Comparison of ENCODE assay signal across 8 cellular contexts in genomic region chr2:131831450-131832208, GRCh38.
DNase-seq lines count a peak whose midpoint lies in the region; ATAC-seq, FAIRE-seq and TF ChIP-seq lines count a peak whose summit lies in the region.
"Not testable (repeated sequence)": the region's sequence is repeated elsewhere in the genome, so short reads cannot be mapped to it uniquely, and the experiment has no call there.

No MANE protein-coding gene starts in this region.

- not testable (repeated sequence) for H3K36me3 ChIP-seq in DOHH2 (ENCODE audit: control insufficient read depth, low read length); OCI-LY1 (ENCODE audit: insufficient read depth, low read length); endodermal cell (ENCODE audit: control insufficient read depth, insufficient read depth, low read length); HepG2 (replicated peaks in 1 of 2; ENCODE audit: control insufficient read depth in 1 of 2, insufficient read depth in 2 of 2, low read length in 2 of 2)

- CTCF ChIA-PET in activated CD8-positive, alpha-beta T cell treated with anti-CD3 and anti-CD28 coated beads for 36 hours (lab: Charles Lee) = not testable (repeated sequence)
- CTCF ChIA-PET in HepG2 (lab: Yijun Ruan, JAX; ENCODE audit: low intra/inter-chr PET ratio, low total read pairs) = interaction anchor here (0.8 kb wide), 1 partner anchor 30 kb away, joined by 3 read pairs; no protein-coding TSS in a partner anchor

- H3K36me3 Mint-ChIP-seq in activated CD8-positive, alpha-beta T cell treated with anti-CD3 and anti-CD28 coated beads for 36 hours (ENCODE audit: low read depth); endodermal cell (ENCODE audit: low read depth): not testable (repeated sequence)

- H3K27me3 Mint-ChIP-seq in activated CD8-positive, alpha-beta T cell treated with anti-CD3 and anti-CD28 coated beads for 36 hours; endodermal cell (ENCODE audit: insufficient read depth): not testable (repeated sequence)

- in situ Hi-C loops in HepG2 (cut with HindIII; ENCODE audit: extremely low pct_ligation_motif_present, low pct_unique_long_range_greater_than_20kb) = not testable (repeated sequence)

- not testable (repeated sequence) for H3F3A ChIP-seq in DOHH2 (ENCODE audit: control insufficient read depth, insufficient read depth); OCI-LY1 (ENCODE audit: insufficient read depth, low read length)

- H3K79me2 ChIP-seq in DOHH2 (ENCODE audit: control insufficient read depth, low read length); OCI-LY1 (ENCODE audit: insufficient read depth, low read length); HepG2 (ENCODE audit: insufficient read depth, low read length): not testable (repeated sequence)

- TF ChIP-seq POLR2A in HepG2 (IDR thresholded peaks at IDR 0.05; ENCODE audit: insufficient read depth in 1 of 2, low read depth in 2 of 2, low read length in 2 of 2) = not testable (repeated sequence)

- POLR2A ChIA-PET in activated CD8-positive, alpha-beta T cell treated with anti-CD3 and anti-CD28 coated beads for 36 hours (lab: Charles Lee); HepG2 (lab: Yijun Ruan, JAX): not testable (repeated sequence)

- not testable (repeated sequence) for H3K27me3 ChIP-seq in DOHH2 (ENCODE audit: control insufficient read depth, low read length); OCI-LY1 (ENCODE audit: insufficient read depth, low read length); endodermal cell (ENCODE audit: control insufficient read depth, insufficient read depth, low read length, poor library complexity, severe bottlenecking); HepG2 (ENCODE audit: control insufficient read depth in 1 of 2, insufficient read depth in 2 of 2, low read length in 2 of 2)

- intact Hi-C loops in activated CD8-positive, alpha-beta T cell treated with anti-CD3 and anti-CD28 coated beads for 36 hours (cut with micrococcal nuclease); HepG2 (cut with micrococcal nuclease; ENCODE audit: unreplicated experiment): not testable (repeated sequence)

- H3K9me3 ChIP-seq in DOHH2 (ENCODE audit: control insufficient read depth, insufficient read depth, low read length); OCI-LY1 (ENCODE audit: low read length); endodermal cell (ENCODE audit: control insufficient read depth, low read length); HepG2 (ENCODE audit: low read length): not testable (repeated sequence)

- H3K27ac ChIP-seq in DOHH2 (ENCODE audit: low read depth, low read length); OCI-LY1 (ENCODE audit: low read depth, low read length, poor library complexity, severe bottlenecking); endodermal cell (ENCODE audit: low read depth, low read length); HepG2 (ENCODE audit: extremely low read length, insufficient read depth, low read length): not testable (repeated sequence)

- not testable (repeated sequence) for H3K9me3 Mint-ChIP-seq in activated CD8-positive, alpha-beta T cell treated with anti-CD3 and anti-CD28 coated beads for 36 hours; endodermal cell

- H3K4me2 ChIP-seq in DOHH2 (ENCODE audit: low read length) (peak overlapping the region; percentile 26; the same call in 1 of the 2 replicates), OCI-LY1 (ENCODE audit: low read length) (peak overlapping the region; percentile 83), HepG2 (ENCODE audit: low read depth, low read length) (peak overlapping the region; percentile 62)

- not testable (repeated sequence) for H3K4me3 ChIP-seq in DOHH2 (ENCODE audit: low read length); endodermal cell (ENCODE audit: low read length); HepG2 (replicated peaks in 1 of 3; ENCODE audit: insufficient read depth in 1 of 3, low read depth in 2 of 3, low read length in 3 of 3)
- peak overlapping the region; percentile 76 for H3K4me3 ChIP-seq in OCI-LY1 (ENCODE audit: low read depth, low read length, poor library complexity, severe bottlenecking)

- H4K20me1 ChIP-seq in DOHH2 (ENCODE audit: control insufficient read depth, insufficient read depth, low read depth, low read length); OCI-LY1 (ENCODE audit: insufficient read depth, low read length); HepG2 (ENCODE audit: insufficient read depth, low read length): not testable (repeated sequence)

- not testable (repeated sequence) for H3K4me1 ChIP-seq in DOHH2 (ENCODE audit: control insufficient read depth, low read length); endodermal cell (ENCODE audit: control insufficient read depth, insufficient read depth, low read length); HepG2 (ENCODE audit: insufficient read depth, low read length)
- peaks cover 15% of the 10 kb centered on the region for H3K4me1 ChIP-seq in OCI-LY1 (ENCODE audit: insufficient read depth, low read length, severe bottlenecking)

- peak overlapping the region; percentile 70 for H3K9ac ChIP-seq in OCI-LY1 (ENCODE audit: low read length)
- not testable (repeated sequence) for H3K9ac ChIP-seq in endodermal cell (ENCODE audit: extremely low read depth, low read length, poor library complexity, severe bottlenecking); HepG2 (ENCODE audit: insufficient read depth, low read depth, low read length)

- ATAC-seq in GM21526 (IDR thresholded peaks at IDR 0.05; ENCODE audit: low FRiP score, unreplicated experiment) (peak; percentile 71), HG03565 (IDR thresholded peaks at IDR 0.05; ENCODE audit: unreplicated experiment) (peak; percentile 75), HepG2 (peak; percentile 85)
- ATAC-seq in activated CD8-positive, alpha-beta T cell treated with anti-CD3 and anti-CD28 coated beads for 36 hours = peak; percentile 79

- H3K9me2 ChIP-seq in DOHH2 (replicated peaks; ENCODE audit: control insufficient read depth, low read length); OCI-LY1 (ENCODE audit: low read depth, low read length): not testable (repeated sequence)

- not testable (repeated sequence) for H3K4me1 Mint-ChIP-seq in activated CD8-positive, alpha-beta T cell treated with anti-CD3 and anti-CD28 coated beads for 36 hours (ENCODE audit: low read depth); endodermal cell

- peak; percentile 60 for TF ChIP-seq CTCF in DOHH2 (IDR thresholded peaks at IDR 0.05; ENCODE audit: low read depth, low read length, poor library complexity, severe bottlenecking)
- peak; percentile 76 for TF ChIP-seq CTCF in OCI-LY1 (IDR thresholded peaks at IDR 0.05; ENCODE audit: low read length)
- TF ChIP-seq CTCF in activated CD8-positive, alpha-beta T cell treated with anti-CD3 and anti-CD28 coated beads for 36 hours (IDR thresholded peaks at IDR 0.05) = peak; percentile 51
- TF ChIP-seq CTCF in endodermal cell (conservative IDR thresholded peaks at IDR 0.05) = peak; percentile 73
- peak; percentile 44 for TF ChIP-seq CTCF in HepG2 (CRISPR knock-in tag; IDR thresholded peaks at IDR 0.05)

- not testable (repeated sequence) for H3K27ac Mint-ChIP-seq in activated CD8-positive, alpha-beta T cell treated with anti-CD3 and anti-CD28 coated beads for 36 hours; endodermal cell

- DNase-seq in activated CD8-positive, alpha-beta T cell treated with anti-CD3 and anti-CD28 coated beads for 36 hours = peak; percentile 43
- DNase-seq in endodermal cell (peak; percentile 87), HepG2 (ENCODE audit: low spot score) (peak; percentile 21)
- peak; percentile 46 for DNase-seq in stimulated activated CD8-positive, alpha-beta memory T cell treated with anti-CD3 and anti-CD28 coated beads, Interleukin-4, amount 100 ng/mL, for 48 hours

- H2AFZ ChIP-seq in OCI-LY1 (ENCODE audit: low read length); HepG2 (ENCODE audit: low read length): not testable (repeated sequence)

- not testable (repeated sequence) for TF ChIP-seq EP300 in HepG2 (IDR thresholded peaks at IDR 0.05; ENCODE audit: low read depth in 2 of 2, low read length in 2 of 2); HepG2 (CRISPR knock-in tag; IDR thresholded peaks at IDR 0.05; ENCODE audit: borderline replicate concordance)

- H3K4me3 Mint-ChIP-seq in activated CD8-positive, alpha-beta T cell treated with anti-CD3 and anti-CD28 coated beads for 36 hours; endodermal cell: not testable (repeated sequence)

- FAIRE-seq in HepG2 (lab: Jason Lieb, UNC) = not testable (repeated sequence)

- BruUV-seq in HepG2 (replicated peaks; lab: Mats Ljungman, UMichigan) = not testable (repeated sequence)

- not testable (repeated sequence) for TF ChIP-seq RAD21 in HepG2 (CRISPR knock-in tag; IDR thresholded peaks at IDR 0.05)

- WGBS in endodermal cell (ENCODE audit: insufficient coverage in 1 of 2, insufficient read length in 1 of 2), 2 experiments = 70% methylated on average over 18 of the region's 25 CpGs; no CpG with 5 or more reads in 1 of the 2 experiments
- 10% methylated on average over 13 of the region's 25 CpGs for WGBS in HepG2 (ENCODE audit: low lambda C conversion rate)

TF ChIP-seq in HepG2, 621 proteins besides CTCF, POLR2A, EP300 and RAD21 (continues in another document):
- TF ChIP-seq STAG1 (CRISPR knock-in tag; IDR thresholded peaks at IDR 0.05) = 0 out of 2 replicates have a peak, but pooled peaks have one; percentile 16

Comparison
In these comparisons a context has a peak if more than half of its experiments do, and no peak if none do; other contexts are left out.
1. H3K4me2 ChIP-seq: peak in every context shown above with its lines; median percentile 83 in OCI-LY1; 62 in HepG2; 26 in DOHH2.
2. DNase-seq: peak in every context shown above with its lines; median percentile 87 in endodermal cell; 46 in stimulated activated CD8-positive, alpha-beta memory T cell treated with anti-CD3 and anti-CD28 coated beads, Interleukin-4, amount 100 ng/mL, for 48 hours; 43 in activated CD8-positive, alpha-beta T cell treated with anti-CD3 and anti-CD28 coated beads for 36 hours; 21 in HepG2.